Comparison of ENCODE assay signal across 14 cellular contexts in the genomic region with DNA sequence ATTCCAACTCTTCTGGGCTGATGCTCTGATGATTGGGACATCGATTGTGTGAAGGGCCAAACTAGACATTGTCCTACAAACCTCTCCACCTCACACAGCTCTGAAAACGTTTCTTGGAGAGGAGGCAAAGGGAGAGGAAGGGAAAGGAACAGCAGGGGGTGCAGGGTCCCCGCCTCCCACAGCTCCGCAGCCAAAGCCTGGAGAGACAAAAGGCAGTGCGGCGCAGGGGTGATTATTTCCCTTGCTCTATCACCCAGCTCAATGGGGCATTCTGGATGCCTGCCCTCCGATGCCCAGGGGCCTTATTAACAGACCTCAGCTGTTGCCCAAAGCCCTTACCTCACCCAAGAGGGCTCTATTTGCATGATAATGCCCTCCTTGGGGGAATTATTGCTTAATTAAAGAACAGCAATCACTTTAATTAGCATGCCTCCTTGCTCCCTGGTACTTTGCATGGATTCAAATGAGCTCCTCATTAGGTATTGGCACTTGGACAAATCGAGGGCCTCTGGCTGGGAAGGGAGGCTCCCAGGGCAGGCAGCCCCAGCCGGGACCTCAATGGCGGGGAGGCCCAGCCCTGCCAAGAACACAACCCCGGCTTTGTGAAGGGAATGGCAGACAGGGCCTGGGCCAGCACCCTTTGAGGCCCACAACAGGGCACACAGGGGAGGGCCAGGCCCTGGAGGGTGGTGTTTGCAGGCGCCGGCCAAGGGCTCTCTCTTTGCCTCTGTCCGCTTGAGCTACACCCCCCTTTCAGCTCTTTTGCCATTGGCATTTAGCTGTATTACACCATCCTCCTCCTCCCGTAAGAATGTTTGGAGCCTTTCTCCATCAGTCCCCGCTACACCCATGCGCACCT. TPM values are rescaled to one million over a fixed set of nuclear protein-coding genes. Genes with fewer than 3 reads are reported as not detected.
DNase-seq lines count a peak whose midpoint lies in the region; ATAC-seq and TF ChIP-seq lines count a peak whose summit lies in the region.
"Had no signal": no experiment of that assay in that cellular context is flagged by ENCODE, and none has a peak within 500 bp of the region (broad histone marks: within the 10 kb centered on the region; RNA-seq: fewer than 3 reads in every experiment).

No MANE protein-coding gene starts in this region.

- H3K4me3 ChIP-seq in Loucy (ENCODE audit: low read length, poor library complexity, severe bottlenecking), result no peak overlapping the region

- no peak for TF ChIP-seq CTCF in Loucy (conservative IDR thresholded peaks at IDR 0.05; ENCODE audit: low read length)

- no peaks in the 10 kb centered on the region for H3K27me3 Mint-ChIP-seq in T-helper 17 cell

- H3K27me3 ChIP-seq in Loucy (ENCODE audit: insufficient read depth, low read length, poor library complexity, severe bottlenecking), result no peaks in the 10 kb centered on the region

- no peaks in the 10 kb centered on the region for H3K9me2 ChIP-seq in Loucy (replicated peaks; ENCODE audit: low read depth, low read length)

- peaks cover 16% of the 10 kb centered on the region for H3K4me1 Mint-ChIP-seq in T-helper 17 cell

- DNase-seq in ELF-1 (ENCODE audit: low read depth, low spot score) (peak; percentile 69), globus pallidus (ENCODE audit: low spot score) (peak; percentile 68), nucleus accumbens (lab: John Stamatoyannopoulos, UW) (peak in 52 of 56 donors; percentile 5 to 95 (median 58)), T-helper 17 cell (no peak)
- DNase-seq: activated CD4-positive, CD25-positive, alpha-beta regulatory T cell; activated T-cell treated with anti-CD3 and anti-CD28 coated beads for 4 hours; Calu3; kidney; NCI-H1930 had no signal

- H3K9me3 ChIP-seq in Loucy (ENCODE audit: insufficient read depth, low read depth, low read length) (no peaks in the 10 kb centered on the region), T-helper 17 cell (ENCODE audit: control insufficient read depth, low read length, poor library complexity, severe bottlenecking) (no peaks in the 10 kb centered on the region)

- no peak overlapping the region for H3K4me2 ChIP-seq in Loucy (ENCODE audit: low read depth, low read length, poor library complexity, severe bottlenecking)

- H3K4me1 ChIP-seq in Loucy (ENCODE audit: insufficient read depth, low read length, poor library complexity, severe bottlenecking), result peaks cover 18% of the 10 kb centered on the region

- peak overlapping the region; percentile 70 for H3K9ac ChIP-seq in Loucy (ENCODE audit: low read depth, low read length, poor library complexity, severe bottlenecking)

- no peaks in the 10 kb centered on the region for H3K36me3 ChIP-seq in Loucy (ENCODE audit: insufficient read depth, low read length)

- H3F3A ChIP-seq in Loucy (ENCODE audit: low read depth), result no peaks in the 10 kb centered on the region

- no peaks in the 10 kb centered on the region for H3K79me2 ChIP-seq in Loucy (ENCODE audit: insufficient read depth, low read length)

- no peaks in the 10 kb centered on the region for H4K20me1 ChIP-seq in Loucy (ENCODE audit: insufficient read depth, low read length, poor library complexity, severe bottlenecking)

- no peaks in the 10 kb centered on the region for H3K36me3 Mint-ChIP-seq in T-helper 17 cell (ENCODE audit: low read depth)
- H3K36me3 Mint-ChIP-seq: IgD-negative memory B cell had no signal

- no peak overlapping the region for H2AFZ ChIP-seq in Loucy (ENCODE audit: low read length)

- no peak overlapping the region for H3K27ac Mint-ChIP-seq in T-helper 17 cell

- H3K4me3 Mint-ChIP-seq in T-helper 17 cell, result no peak overlapping the region

- no peak for ATAC-seq in T-helper 17 cell
- no peak for ATAC-seq in GM18907 (IDR thresholded peaks at IDR 0.05; ENCODE audit: unreplicated experiment)
- no peak for ATAC-seq in HG02981 (IDR thresholded peaks at IDR 0.05; ENCODE audit: unreplicated experiment)
- ATAC-seq: SK-N-SH treated with all-trans-retinoic acid at 6 μM for 48 hours had no signal

RNA-seq across cellular contexts. Expression of a gene that starts 19.8 kb away (rescaled TPM):
- total RNA-seq in T-helper 17 cell, result 1 to 10 TPM; 2.0 TPM

Comparison
In these comparisons a context has a peak if more than half of its experiments do, and no peak if none do; other contexts are left out.
1. DNase-seq: peak in ELF-1 (single experiment), globus pallidus (single experiment) and nucleus accumbens (52 of 56); none in T-helper 17 cell (0 of 3).